In the genomic region with DNA sequence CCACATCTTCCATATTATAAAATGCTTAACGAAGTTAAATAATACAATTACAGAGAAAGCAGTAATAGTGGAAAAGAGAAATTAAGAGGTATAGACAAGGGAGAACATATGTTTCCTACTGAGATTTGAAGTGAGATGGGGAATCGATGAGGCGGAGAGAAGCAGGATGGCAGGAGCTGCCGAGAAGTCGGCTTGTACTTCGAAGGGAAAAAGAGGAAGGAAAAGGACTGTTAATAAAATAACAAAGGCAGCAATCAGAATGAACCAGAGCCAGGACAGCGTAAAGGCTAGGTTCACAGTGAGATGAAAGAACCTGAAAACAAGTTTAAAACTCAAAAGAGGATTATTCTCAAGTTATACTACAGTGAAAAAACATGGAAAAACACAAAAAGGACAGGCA, we compare ENCODE assay signal across 21 cellular contexts. TPM values are rescaled to one million over a fixed set of nuclear protein-coding genes. Genes with fewer than 3 reads are reported as not detected.
DNase-seq lines count a peak whose midpoint lies in the region; ATAC-seq and TF ChIP-seq lines count a peak whose summit lies in the region.
"Had no signal": no experiment of that assay in that cellular context is flagged by ENCODE, and none has a peak within 500 bp of the region (broad histone marks: within the 10 kb centered on the region; RNA-seq: fewer than 3 reads in every experiment).

No MANE protein-coding gene starts in this region.

- peaks cover 25% of the 10 kb centered on the region for H3K9me3 ChIP-seq in BLaER1
- H3K9me3 ChIP-seq in WERI-Rb-1 (ENCODE audit: severe bottlenecking), result no peaks in the 10 kb centered on the region
- no peaks in the 10 kb centered on the region for H3K9me3 ChIP-seq in tibial nerve
- H3K9me3 ChIP-seq: adrenal gland, sigmoid colon, testis had no signal

- TF ChIP-seq CTCF in WERI-Rb-1 (IDR thresholded peaks at IDR 0.05; ENCODE audit: low read depth, low read length) (no peak), tibial nerve (IDR thresholded peaks at IDR 0.05) (no peak), lower leg skin (IDR thresholded peaks at IDR 0.05) (no peak)

- TF ChIP-seq EP300 in tibial nerve (IDR thresholded peaks at IDR 0.05), result no peak

- no peaks in the 10 kb centered on the region for H3K9me3 Mint-ChIP-seq in naive B cell
- H3K9me3 Mint-ChIP-seq: activated CD4-positive, alpha-beta memory T cell treated with anti-CD3 and anti-CD28 coated beads for 36 hours had no signal

- no peaks in the 10 kb centered on the region; the same call in 1 of the 2 replicates for H4K20me1 ChIP-seq in BLaER1

- H3K27ac ChIP-seq in BLaER1, result peak overlapping the region; percentile 53
- H3K27ac ChIP-seq in WERI-Rb-1, result peak overlapping the region; percentile 18; the same call in 1 of the 2 replicates
- no peak overlapping the region for H3K27ac ChIP-seq in tibial nerve
- H3K27ac ChIP-seq: adrenal gland, sigmoid colon, testis, VCaP had no signal

- peaks cover 25% of the 10 kb centered on the region; the same call in 1 of the 2 replicates for H3K36me3 ChIP-seq in BLaER1
- 0 out of 2 replicates have a peak, but pooled peaks cover 2% of the 10 kb centered on the region for H3K36me3 ChIP-seq in WERI-Rb-1
- H3K36me3 ChIP-seq in tibial nerve, result no peaks in the 10 kb centered on the region
- H3K36me3 ChIP-seq: adrenal gland, sigmoid colon had no signal

- H3K27me3 ChIP-seq in BLaER1 (no peaks in the 10 kb centered on the region), WERI-Rb-1 (ENCODE audit: insufficient read depth, low read depth, severe bottlenecking) (no peaks in the 10 kb centered on the region), tibial nerve (no peaks in the 10 kb centered on the region)
- H3K27me3 ChIP-seq: adrenal gland, sigmoid colon, testis had no signal

- no peak for TF ChIP-seq POLR2A in tibial nerve (IDR thresholded peaks at IDR 0.05)
- no peak for TF ChIP-seq POLR2A in lower leg skin (IDR thresholded peaks at IDR 0.05)

- peak overlapping the region; percentile 31; the same call in 1 of the 2 replicates for H3K9ac ChIP-seq in BLaER1

- WGBS in tibial nerve, 2 donors, result 48 to 54% methylated on average over 7 of the region's 7 CpGs
- 66 to 75% methylated on average over 7 of the region's 7 CpGs for WGBS in lower leg skin, 2 donors

- H3K27ac Mint-ChIP-seq in naive B cell, result peak overlapping the region; percentile 1 to 61 (median 35)
- H3K27ac Mint-ChIP-seq: activated CD4-positive, alpha-beta memory T cell treated with anti-CD3 and anti-CD28 coated beads for 36 hours had no signal

- peaks cover 38 to 60% (median 58%) of the 10 kb centered on the region in 3 donors for H3K4me1 Mint-ChIP-seq in naive B cell

- DNase-seq in KBM-7 (peak; percentile 75), WERI-Rb-1 (no peak), naive B cell (no peak), tibial nerve (ENCODE audit: low spot score in 2 of 2) (no peak), amniotic stem cell (lab: John Stamatoyannopoulos, UW) (no peak), lower leg skin (ENCODE audit: low spot score in 2 of 2) (no peak)
- DNase-seq: activated CD4-positive, alpha-beta memory T cell treated with anti-CD3 and anti-CD28 coated beads for 36 hours; activated gamma-delta T cell; adrenal gland; cortex of kidney; HCEC 1CT; mammary epithelial cell; NCI-H1436 treated with DMSO at 0.1 percent for 48 hours; NCI-H774; PC-3; SHP77 treated with DMSO at 0.1 percent for 48 hours; sigmoid colon; testis had no signal

- H3K4me1 ChIP-seq in BLaER1 (peaks cover 66% of the 10 kb centered on the region), tibial nerve (peaks cover 0 to 35% (median 5%) of the 10 kb centered on the region in 4 donors)
- H3K4me1 ChIP-seq: testis had no signal

- peak overlapping the region; percentile 72 for H3K4me2 ChIP-seq in BLaER1

- ATAC-seq in naive B cell (ENCODE audit: low read depth in 2 of 2) (peak; percentile 55 to 63), GM21619 (IDR thresholded peaks at IDR 0.05; ENCODE audit: unreplicated experiment) (no peak)
- ATAC-seq: PC-3 had no signal

- peaks cover 10 to 20% of the 10 kb centered on the region in 2 donors for H3K36me3 Mint-ChIP-seq in naive B cell

- intact Hi-C loops in lower leg skin (cut with DNase I; ENCODE audit: low total_unique reads), result no loop called here

- peak overlapping the region in 7 of 8 donors; percentile 37 to 68 (median 45) for H3K4me3 Mint-ChIP-seq in naive B cell
- H3K4me3 Mint-ChIP-seq: activated CD4-positive, alpha-beta memory T cell treated with anti-CD3 and anti-CD28 coated beads for 36 hours had no signal

- H3K4me3 ChIP-seq in BLaER1 (peak overlapping the region; percentile 29; the same call in 1 of the 2 replicates), WERI-Rb-1 (ENCODE audit: low read depth, low read length) (no peak overlapping the region), tibial nerve (no peak overlapping the region), lower leg skin (ENCODE audit: low read depth, poor library complexity, severe bottlenecking) (no peak overlapping the region)
- H3K4me3 ChIP-seq: adrenal gland, sigmoid colon, testis had no signal

- no peaks in the 10 kb centered on the region for H3K27me3 Mint-ChIP-seq in naive B cell
- H3K27me3 Mint-ChIP-seq: activated CD4-positive, alpha-beta memory T cell treated with anti-CD3 and anti-CD28 coated beads for 36 hours had no signal

- in situ Hi-C loops in KBM-7 (cut with MboI; ENCODE audit: low pct_unique_long_range_greater_than_20kb, low sequenced_read_pairs), result no loop called here

RNA-seq across cellular contexts. Expression of gene FBXL4, which starts 15.3 kb away (rescaled TPM):
- 10 to 100 TPM; 13.2 to 23.2 (median 18.5) TPM for polyA plus RNA-seq in naive B cell (ENCODE audit: low read depth in 6 of 6)
- total RNA-seq in tibial nerve, result 10 to 100 TPM; 23.9 to 38.0 (median 28.7) TPM
- total RNA-seq in lower leg skin, result 10 to 100 TPM; 14.7 to 18.4 (median 17.3) TPM

Comparison
In these comparisons a context has a peak if more than half of its experiments do, and no peak if none do; other contexts are left out.
1. H3K27ac ChIP-seq: peak in BLaER1 (single experiment) and WERI-Rb-1 (single experiment); none in tibial nerve (0 of 4).